Comparison of ENCODE assay signal across 1 cellular context in the genomic region with DNA sequence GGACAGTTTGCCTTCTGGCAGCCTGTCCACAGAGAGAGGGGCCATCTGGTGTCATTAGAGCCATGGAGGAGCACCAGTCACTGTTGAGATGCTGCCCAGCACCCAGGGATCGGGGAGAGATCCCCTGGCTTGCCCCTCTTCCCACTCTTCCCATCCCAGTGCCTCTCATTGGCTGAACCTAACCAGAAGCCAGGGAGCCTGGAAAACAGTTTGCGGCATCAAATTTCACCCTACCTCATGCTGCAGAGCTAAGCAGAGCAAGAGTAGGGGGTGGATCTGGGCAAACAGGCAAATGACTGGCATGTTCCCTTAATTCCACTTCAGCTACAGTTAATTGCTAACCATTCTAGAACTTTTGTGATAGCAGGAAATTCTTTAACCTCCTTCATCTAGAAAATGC.
TF ChIP-seq lines count a peak whose summit lies in the region.

No MANE protein-coding gene starts in this region.

TF ChIP-seq in H1, 55 proteins besides CTCF, POLR2A, EP300 and RAD21:
- TF ChIP-seq JUND (IDR thresholded peaks at IDR 0.05; ENCODE audit: low read length) (no peak), TAF7 (optimal IDR thresholded peaks at IDR 0.05; ENCODE audit: borderline replicate concordance, low read depth, low read length) (no peak), BACH1 (IDR thresholded peaks at IDR 0.05; ENCODE audit: low read length) (no peak), CREB1 (IDR thresholded peaks at IDR 0.05) (no peak), ASH2L (IDR thresholded peaks at IDR 0.05; ENCODE audit: low read length) (peak; percentile 28), CEBPB (IDR thresholded peaks at IDR 0.05; ENCODE audit: low read depth, low read length) (no peak)
- TF ChIP-seq, protein P1, sequence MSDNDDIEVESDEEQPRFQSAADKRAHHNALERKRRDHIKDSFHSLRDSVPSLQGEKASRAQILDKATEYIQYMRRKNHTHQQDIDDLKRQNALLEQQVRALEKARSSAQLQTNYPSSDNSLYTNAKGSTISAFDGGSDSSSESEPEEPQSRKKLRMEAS (IDR thresholded peaks at IDR 0.05): peak; percentile 91
- TF ChIP-seq, protein P2, sequence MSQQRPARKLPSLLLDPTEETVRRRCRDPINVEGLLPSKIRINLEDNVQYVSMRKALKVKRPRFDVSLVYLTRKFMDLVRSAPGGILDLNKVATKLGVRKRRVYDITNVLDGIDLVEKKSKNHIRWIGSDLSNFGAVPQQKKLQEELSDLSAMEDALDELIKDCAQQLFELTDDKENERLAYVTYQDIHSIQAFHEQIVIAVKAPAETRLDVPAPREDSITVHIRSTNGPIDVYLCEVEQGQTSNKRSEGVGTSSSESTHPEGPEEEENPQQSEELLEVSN (IDR thresholded peaks at IDR 0.05): peak; percentile 86
- TF ChIP-seq, protein P3, sequence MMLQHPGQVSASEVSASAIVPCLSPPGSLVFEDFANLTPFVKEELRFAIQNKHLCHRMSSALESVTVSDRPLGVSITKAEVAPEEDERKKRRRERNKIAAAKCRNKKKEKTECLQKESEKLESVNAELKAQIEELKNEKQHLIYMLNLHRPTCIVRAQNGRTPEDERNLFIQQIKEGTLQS (IDR thresholded peaks at IDR 0.05; ENCODE audit: insufficient read depth, low read depth, low read length): no peak
